In the genomic region with DNA sequence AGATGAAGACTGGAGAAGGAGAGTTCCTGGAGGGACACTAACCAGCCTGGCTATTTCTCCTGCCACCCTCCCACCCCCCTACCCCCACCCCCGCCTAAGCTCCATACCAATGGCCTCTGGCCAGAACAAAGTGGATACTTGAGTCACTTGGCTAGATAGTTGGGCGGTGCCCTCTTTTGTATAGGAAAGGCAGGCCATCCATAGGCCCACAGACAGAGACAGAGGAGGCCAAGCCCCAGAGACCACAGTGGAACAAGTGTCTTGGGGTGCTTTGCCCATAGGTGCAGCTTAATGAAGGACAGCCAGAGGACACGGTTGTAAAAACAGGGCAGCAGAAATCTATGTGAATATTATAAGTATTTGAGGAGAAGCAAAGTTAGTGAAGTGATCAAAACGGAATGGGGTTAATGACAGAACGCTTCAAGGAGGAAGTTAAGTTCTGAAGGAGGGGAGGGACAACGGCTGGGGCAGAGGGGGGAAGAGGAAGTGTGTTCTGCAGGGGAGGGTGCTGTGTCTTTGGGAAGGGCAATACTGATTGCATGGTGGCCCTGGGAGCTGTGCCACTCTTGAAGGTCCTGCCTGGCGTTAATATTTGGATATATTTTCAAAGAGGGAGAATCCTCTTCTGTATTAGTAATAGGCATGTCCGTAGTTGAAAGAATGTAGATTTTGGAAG, we compare ENCODE assay signal across 8 cellular contexts. TPM values are rescaled to one million over a fixed set of nuclear protein-coding genes. Genes with fewer than 3 reads are reported as not detected.
A peak's percentile ranks its signal among the peaks of the same experiment; 100 is the strongest.
DNase-seq lines count a peak whose midpoint lies in the region; ATAC-seq and TF ChIP-seq lines count a peak whose summit lies in the region.

No MANE protein-coding gene starts in this region.

- peaks cover 100% of the 10 kb centered on the region in 2 experiments for H3K4me1 ChIP-seq in neutrophil (ENCODE audit: control insufficient read depth in 1 of 2, insufficient read depth in 1 of 2, low read depth in 1 of 2, low read length in 1 of 2)

- peaks cover 99% of the 10 kb centered on the region for H3K4me1 Mint-ChIP-seq in CD14-positive monocyte
- peaks cover 99% of the 10 kb centered on the region for H3K4me1 Mint-ChIP-seq in activated CD8-positive, alpha-beta T cell treated with anti-CD3 and anti-CD28 coated beads, Interleukin-2, amount 10 ng/mL, durations not matched to agents 7 days and 5 days (ENCODE audit: low read depth)

- H3K9me3 Mint-ChIP-seq in CD14-positive monocyte = no peaks in the 10 kb centered on the region
- no peaks in the 10 kb centered on the region for H3K9me3 Mint-ChIP-seq in activated CD8-positive, alpha-beta T cell treated with anti-CD3 and anti-CD28 coated beads, Interleukin-2, amount 10 ng/mL, durations not matched to agents 7 days and 5 days (ENCODE audit: insufficient read depth)

- H3K9me3 ChIP-seq in neutrophil = no peaks in the 10 kb centered on the region

- no peak for TF ChIP-seq CTCF in CD14-positive monocyte (IDR thresholded peaks at IDR 0.05)
- no peak for TF ChIP-seq CTCF in neutrophil (IDR thresholded peaks at IDR 0.05)

- peak overlapping the region; percentile 51 to 57 for H3K4me3 ChIP-seq in neutrophil (ENCODE audit: low read depth in 1 of 2, low read length in 1 of 2)

- peaks cover 0 to 7% (median 0%) of the 10 kb centered on the region in 3 donors for H3K27me3 Mint-ChIP-seq in CD14-positive monocyte (ENCODE audit: low read depth in 3 of 3)
- no peaks in the 10 kb centered on the region for H3K27me3 Mint-ChIP-seq in activated CD8-positive, alpha-beta T cell treated with anti-CD3 and anti-CD28 coated beads, Interleukin-2, amount 10 ng/mL, durations not matched to agents 7 days and 5 days (ENCODE audit: low read depth)

- peak overlapping the region; percentile 68 to 94 for H3K4me3 Mint-ChIP-seq in CD14-positive monocyte
- peak overlapping the region; percentile 66 for H3K4me3 Mint-ChIP-seq in activated CD8-positive, alpha-beta T cell treated with anti-CD3 and anti-CD28 coated beads, Interleukin-2, amount 10 ng/mL, durations not matched to agents 7 days and 5 days

- peak overlapping the region; percentile 94 to 99 (median 97) for H3K27ac Mint-ChIP-seq in CD14-positive monocyte
- peak overlapping the region; percentile 91 for H3K27ac Mint-ChIP-seq in activated CD8-positive, alpha-beta T cell treated with anti-CD3 and anti-CD28 coated beads, Interleukin-2, amount 10 ng/mL, durations not matched to agents 7 days and 5 days

- CTCF ChIA-PET in activated CD8-positive, alpha-beta T cell treated with anti-CD3 and anti-CD28 coated beads, Interleukin-2, amount 10 ng/mL, durations not matched to agents 7 days and 5 days (lab: Charles Lee) = interaction anchor here (1.1 to 2.4 kb wide), 8 partner anchors 9 to 569 kb away, joined by 4 to 17 read pairs (median 6); no protein-coding TSS in a partner anchor

- H3K36me3 ChIP-seq in neutrophil = no peaks in the 10 kb centered on the region

- intact Hi-C loops in CD14-positive monocyte (cut with micrococcal nuclease) = loop anchor here (1.0 to 10.0 kb wide), 3 partner anchors 8 to 142 kb away; a partner anchor contains a TSS

- DNase-seq in CD14-positive monocyte (ENCODE audit: low spot score) = peak; percentile 83
- DNase-seq in activated CD8-positive, alpha-beta T cell treated with anti-CD3 and anti-CD28 coated beads, Interleukin-2, amount 10 ng/mL, durations not matched to agents 7 days and 5 days = peak; percentile 72
- DNase-seq in NCI-H2081 (lab: John Stamatoyannopoulos, UW) = no peak
- no peak for DNase-seq in NCI-H82 (lab: John Stamatoyannopoulos, UW)
- no peak for DNase-seq in NCI-H2081 treated with DMSO at 0.1 percent for 48 hours (lab: John Stamatoyannopoulos, UW)

- POLR2A ChIA-PET in activated CD8-positive, alpha-beta T cell treated with anti-CD3 and anti-CD28 coated beads, Interleukin-2, amount 10 ng/mL, durations not matched to agents 7 days and 5 days (lab: Charles Lee) = interaction anchor here (0.9 to 4.6 kb wide), 7 partner anchors 9 to 209 kb away, joined by 3 to 30 read pairs (median 5); a partner anchor contains a TSS

- H3K36me3 Mint-ChIP-seq in CD14-positive monocyte = peaks cover 45 to 54% of the 10 kb centered on the region in 2 donors
- H3K36me3 Mint-ChIP-seq in activated CD8-positive, alpha-beta T cell treated with anti-CD3 and anti-CD28 coated beads, Interleukin-2, amount 10 ng/mL, durations not matched to agents 7 days and 5 days (ENCODE audit: low read depth) = peaks cover 67% of the 10 kb centered on the region

- peak overlapping the region; percentile 95 for H3K27ac ChIP-seq in neutrophil

- ATAC-seq in GM19463 (IDR thresholded peaks at IDR 0.05; ENCODE audit: unreplicated experiment) (peak; percentile 33), HG03520 (IDR thresholded peaks at IDR 0.05; ENCODE audit: unreplicated experiment) (peak; percentile 31)
- peak; percentile 52 for ATAC-seq in activated CD8-positive, alpha-beta T cell treated with anti-CD3 and anti-CD28 coated beads, Interleukin-2, amount 10 ng/mL, durations not matched to agents 7 days and 5 days

- H3K27me3 ChIP-seq in neutrophil = no peaks in the 10 kb centered on the region

RNA-seq across cellular contexts. Expression of a gene that starts 32.7 kb away (rescaled TPM):
- 10 to 100 TPM; 42.4 to 64.5 TPM for polyA plus RNA-seq in CD14-positive monocyte
- total RNA-seq in activated CD8-positive, alpha-beta T cell treated with anti-CD3 and anti-CD28 coated beads, Interleukin-2, amount 10 ng/mL, durations not matched to agents 7 days and 5 days = 10 to 100 TPM; 83.4 to 93.4 TPM

Comparison
In these comparisons a context has a peak if more than half of its experiments do, and no peak if none do; other contexts are left out.
1. DNase-seq: peak in CD14-positive monocyte (single experiment) and activated CD8-positive, alpha-beta T cell treated with anti-CD3 and anti-CD28 coated beads, Interleukin-2, amount 10 ng/mL, durations not matched to agents 7 days and 5 days (single experiment); none in NCI-H2081 (0 of 2), NCI-H82 (single experiment) and NCI-H2081 treated with DMSO at 0.1 percent for 48 hours (single experiment).
2. Peak in every context shown above with its lines, with median percentiles within 50 percentile points of each other: ATAC-seq.